In genomic region chr12:43921666-43922337, GRCh38 we compare ENCODE assay signal across 20 cellular contexts.
A peak's percentile ranks its signal among the peaks of the same experiment; 100 is the strongest.
DNase-seq lines count a peak whose midpoint lies in the region; ATAC-seq, FAIRE-seq and TF ChIP-seq lines count a peak whose summit lies in the region.
"Had no signal": no experiment of that assay in that cellular context is flagged by ENCODE, and none has a peak within 500 bp of the region (broad histone marks: within the 10 kb centered on the region; RNA-seq: fewer than 3 reads in every experiment).

No MANE protein-coding gene starts in this region.

- H2BK20ac ChIP-seq in H1 (ENCODE audit: low read length), result no peak overlapping the region

- TF ChIP-seq RAD21 in Ishikawa (IDR thresholded peaks at IDR 0.05; ENCODE audit: low read depth), result no peak
- no peak for TF ChIP-seq RAD21 in H1 (IDR thresholded peaks at IDR 0.05 in 1 of 2, conservative IDR thresholded peaks at IDR 0.05 in 1 of 2; ENCODE audit: low read depth in 2 of 2, low read length in 2 of 2)

- H2AFZ ChIP-seq in H1 (ENCODE audit: low read length) (peak overlapping the region; percentile 86; the same call in 1 of the 2 replicates), mesenchymal stem cell (ENCODE audit: low read depth, low read length) (no peak overlapping the region)

- 89% methylated on average over 3 of the region's 3 CpGs; no CpG with 5 or more reads in 1 of the 2 experiments for WGBS in H1 (ENCODE audit: extremely low coverage in 1 of 2, insufficient coverage in 1 of 2, insufficient read length in 1 of 2, insufficient replicate concordance in 2 of 2, low coverage in 1 of 2, low lambda C conversion rate in 2 of 2, missing lambda C conversion rate in 1 of 2), 2 experiments
- no CpG with 5 or more reads among the region's 3 CpGs for WGBS in mesenchymal stem cell

- TF ChIP-seq CTCF in H1 (IDR thresholded peaks at IDR 0.05; ENCODE audit: control extremely low read depth in 1 of 3, insufficient read depth in 1 of 3, low read depth in 1 of 3, low read length in 3 of 3), result no peak
- no peak for TF ChIP-seq CTCF in upper lobe of right lung (IDR thresholded peaks at IDR 0.05)

- H3K9me3 ChIP-seq in ES-I3 (ENCODE audit: control insufficient read depth, insufficient read depth, low read length) (no peaks in the 10 kb centered on the region), H1 (ENCODE audit: insufficient read depth in 2 of 2, low read depth in 1 of 2, low read length in 1 of 2) (no peaks in the 10 kb centered on the region), mesenchymal stem cell (ENCODE audit: control insufficient read depth, low read length) (no peaks in the 10 kb centered on the region), upper lobe of right lung (no peaks in the 10 kb centered on the region)
- H3K9me3 ChIP-seq: Caco-2, esophagus squamous epithelium had no signal

- no peaks in the 10 kb centered on the region for H4K20me1 ChIP-seq in H1 (replicated peaks in 1 of 2; ENCODE audit: control insufficient read depth in 1 of 2, insufficient read depth in 2 of 2, low read length in 2 of 2)

- POLR2A ChIA-PET in H1 (lab: Charles Lee; ENCODE audit: partially characterized antibody), result no interaction called here

- H3K27me3 ChIP-seq in H1 (replicated peaks in 1 of 4; ENCODE audit: control insufficient read depth in 3 of 4, extremely low read depth in 1 of 4, insufficient read depth in 3 of 4, low read length in 3 of 4) (no peaks in the 10 kb centered on the region), mesenchymal stem cell (ENCODE audit: control insufficient read depth in 1 of 2, insufficient read depth in 1 of 2, low read length in 2 of 2) (no peaks in the 10 kb centered on the region), upper lobe of right lung (no peaks in the 10 kb centered on the region)
- H3K27me3 ChIP-seq: cardiac muscle cell, dorsolateral prefrontal cortex, esophagus squamous epithelium had no signal

- H3K4me1 ChIP-seq in ES-I3 (ENCODE audit: insufficient read depth, low read length) (peaks cover 20% of the 10 kb centered on the region), H1 (replicated peaks in 1 of 4; ENCODE audit: control insufficient read depth in 3 of 4, insufficient read depth in 4 of 4, low read length in 3 of 4) (peaks cover 0 to 2% (median 0%) of the 10 kb centered on the region in 4 experiments; a peak in 1 of 7 replicates), mesenchymal stem cell (ENCODE audit: control insufficient read depth, insufficient read depth, low read depth, low read length) (no peaks in the 10 kb centered on the region), upper lobe of right lung (no peaks in the 10 kb centered on the region)
- H3K4me1 ChIP-seq: Caco-2, esophagus squamous epithelium had no signal

- H2BK5ac ChIP-seq in H1 (ENCODE audit: low read depth, low read length) (no peak overlapping the region; the same call in 1 of the 2 replicates), mesenchymal stem cell (ENCODE audit: low read depth, low read length, poor library complexity, severe bottlenecking) (no peak overlapping the region)

- no peak overlapping the region for H2BK120ac ChIP-seq in H1 (replicated peaks; ENCODE audit: low read depth, low read length)
- no peak overlapping the region for H2BK120ac ChIP-seq in mesenchymal stem cell (ENCODE audit: low read depth, low read length)

- H2BK15ac ChIP-seq in H1 (ENCODE audit: low read length) (no peak overlapping the region), mesenchymal stem cell (ENCODE audit: low read depth, poor library complexity, severe bottlenecking) (no peak overlapping the region)

- H3K23ac ChIP-seq in H1 (ENCODE audit: insufficient read length) (no peak overlapping the region), mesenchymal stem cell (ENCODE audit: low read length in 2 of 2) (no peak overlapping the region)

- H3K4me2 ChIP-seq in H1 (ENCODE audit: insufficient read depth in 1 of 2, low read depth in 2 of 2, low read length in 2 of 2), result no peak overlapping the region
- H3K4me2 ChIP-seq in mesenchymal stem cell (ENCODE audit: low read length, poor library complexity, severe bottlenecking), result no peak overlapping the region

- intact Hi-C loops in upper lobe of right lung (cut with DNase I), result no loop called here

- H3K18ac ChIP-seq in H1 (ENCODE audit: extremely low read depth, low read length), result no peak overlapping the region
- H3K18ac ChIP-seq in mesenchymal stem cell (ENCODE audit: low read depth in 1 of 2, low read length in 2 of 2), result no peak overlapping the region

- no peaks in the 10 kb centered on the region for H3K23me2 ChIP-seq in H1 (ENCODE audit: low read depth, low read length)

- H2BK12ac ChIP-seq in H1 (ENCODE audit: low read depth, low read length) (no peak overlapping the region), mesenchymal stem cell (ENCODE audit: low read length in 2 of 2) (no peak overlapping the region)

- H3K79me2 ChIP-seq in H1 (ENCODE audit: control insufficient read depth in 1 of 2, insufficient read depth in 2 of 2, low read length in 2 of 2), result no peaks in the 10 kb centered on the region

- H3K14ac ChIP-seq in H1 (ENCODE audit: insufficient read length) (no peak overlapping the region), mesenchymal stem cell (ENCODE audit: low read length in 2 of 2) (no peak overlapping the region)

- no peak overlapping the region; a peak in 1 of 8 replicates for H3K4me3 ChIP-seq in H1 (ENCODE audit: extremely low read depth in 1 of 4, insufficient read depth in 2 of 4, low read depth in 3 of 4, low read length in 4 of 4)
- H3K4me3 ChIP-seq in mesenchymal stem cell (ENCODE audit: insufficient read depth in 1 of 2, low read depth in 1 of 2, low read length in 2 of 2), result no peak overlapping the region
- H3K4me3 ChIP-seq in upper lobe of right lung, result no peak overlapping the region
- H3K4me3 ChIP-seq: cardiac muscle cell, dorsolateral prefrontal cortex, esophagus squamous epithelium had no signal

- ATAC-seq in upper lobe of right lung (no peak), HG02885 (IDR thresholded peaks at IDR 0.05; ENCODE audit: poor library complexity, unreplicated experiment) (no peak), HG03135 (IDR thresholded peaks at IDR 0.05; ENCODE audit: unreplicated experiment) (no peak)
- ATAC-seq: activated CD8-positive, alpha-beta T cell treated with anti-CD3 and anti-CD28 coated beads, Interleukin-2, amount 10 ng/mL, durations not matched to agents 7 days and 5 days; left lobe of liver; sciatic nerve had no signal

- H3K36me3 ChIP-seq in ES-I3 (ENCODE audit: insufficient read depth, low read length) (no peaks in the 10 kb centered on the region), H1 (ENCODE audit: control insufficient read depth in 2 of 4, insufficient read depth in 4 of 4, low read length in 3 of 4) (no peaks in the 10 kb centered on the region), mesenchymal stem cell (ENCODE audit: control insufficient read depth in 1 of 2, insufficient read depth in 2 of 2, low read depth in 1 of 2, low read length in 2 of 2) (no peaks in the 10 kb centered on the region), upper lobe of right lung (no peaks in the 10 kb centered on the region)
- H3K36me3 ChIP-seq: cardiac muscle cell, esophagus squamous epithelium had no signal

- H4K8ac ChIP-seq in H1 (ENCODE audit: extremely low read depth, insufficient read depth, low read length) (no peak overlapping the region), mesenchymal stem cell (ENCODE audit: low read length) (no peak overlapping the region)

- H3K56ac ChIP-seq in H1 (replicated peaks; ENCODE audit: insufficient read length, low read depth, low read length), result no peak overlapping the region

- H3K4ac ChIP-seq in H1 (replicated peaks; ENCODE audit: insufficient read length, low read depth, low read length) (no peak overlapping the region), mesenchymal stem cell (ENCODE audit: low read depth in 1 of 2, low read length in 2 of 2) (no peak overlapping the region)

- TF ChIP-seq EP300 in Ishikawa (IDR thresholded peaks at IDR 0.05; ENCODE audit: borderline replicate concordance), result no peak
- TF ChIP-seq EP300 in H1 (IDR thresholded peaks at IDR 0.05; ENCODE audit: borderline replicate concordance in 1 of 2, low read depth in 2 of 2, low read length in 2 of 2), result no peak

- TF ChIP-seq POLR2A in H1 (IDR thresholded peaks at IDR 0.05; ENCODE audit: control extremely low read depth in 1 of 2, low read depth in 2 of 2, low read length in 2 of 2), result no peak

- no peak overlapping the region for H4K91ac ChIP-seq in H1 (replicated peaks; ENCODE audit: insufficient read length, low read length)
- H4K91ac ChIP-seq in mesenchymal stem cell (ENCODE audit: low read length), result no peak overlapping the region

- H2AK5ac ChIP-seq in H1 (ENCODE audit: low read depth, low read length) (no peak overlapping the region), mesenchymal stem cell (ENCODE audit: low read length, severe bottlenecking) (no peak overlapping the region)

- H3K9ac ChIP-seq in ES-I3 (ENCODE audit: low read depth, low read length), result 0 out of 2 replicates have a peak overlapping the region, but pooled peaks have one; percentile 5
- no peak overlapping the region for H3K9ac ChIP-seq in H1 (replicated peaks in 1 of 4; ENCODE audit: extremely low read depth in 1 of 4, low read depth in 3 of 4, low read length in 3 of 4)
- H3K9ac ChIP-seq in mesenchymal stem cell (ENCODE audit: low read length), result no peak overlapping the region

- DNase-seq in H1 (ENCODE audit: low read depth in 1 of 2, low spot score in 2 of 2) (no peak), mesenchymal stem cell (peak; percentile 7), upper lobe of right lung (no peak), A172 (ENCODE audit: low spot score) (no peak)
- DNase-seq: activated CD8-positive, alpha-beta T cell treated with anti-CD3 and anti-CD28 coated beads, Interleukin-2, amount 10 ng/mL, durations not matched to agents 7 days and 5 days; activated T-cell treated with anti-CD3 and anti-CD28 coated beads, Interleukin-2, amount 50 U/mL, for 48 hours; Caco-2; dorsolateral prefrontal cortex; esophagus squamous epithelium; GDM1; hippocampal formation; NCI-H1694 treated with DMSO at 0.1 percent for 48 hours had no signal

- no peak for FAIRE-seq in H1 (lab: Jason Lieb, UNC)

- no peak overlapping the region for H4K5ac ChIP-seq in H1 (ENCODE audit: insufficient read length, low read depth, low read length)

- H3K27ac ChIP-seq in H1 (ENCODE audit: low read depth, low read length), result peak overlapping the region; percentile 39; the same call in 1 of the 2 replicates
- no peak overlapping the region for H3K27ac ChIP-seq in mesenchymal stem cell (ENCODE audit: low read length, poor library complexity, severe bottlenecking)
- no peak overlapping the region for H3K27ac ChIP-seq in upper lobe of right lung
- H3K27ac ChIP-seq: cardiac muscle cell, dorsolateral prefrontal cortex, esophagus squamous epithelium, RWPE1 had no signal

- H3K79me1 ChIP-seq in H1 (ENCODE audit: low read depth, low read length) (no peaks in the 10 kb centered on the region), mesenchymal stem cell (replicated peaks; ENCODE audit: low read length, poor library complexity, severe bottlenecking) (no peaks in the 10 kb centered on the region)

- CTCF ChIA-PET in H1 (lab: Charles Lee; ENCODE audit: partially characterized antibody), result interaction anchor here (1.0 to 1.6 kb wide), 3 partner anchors 14 to 79 kb away, joined by 3 to 4 read pairs (median 3); no protein-coding TSS in a partner anchor

TF ChIP-seq in Ishikawa, 13 proteins besides CTCF, POLR2A, EP300 and RAD21 (continues in another document):
- TF ChIP-seq TAF1 (IDR thresholded peaks at IDR 0.05; ENCODE audit: low read depth), result no peak

TF ChIP-seq in H1, 55 proteins besides CTCF, POLR2A, EP300 and RAD21 (continues in another document):
- TF ChIP-seq SAP30 (IDR thresholded peaks at IDR 0.05; ENCODE audit: insufficient read depth, insufficient replicate concordance, low read length), result no peak
